In genomic region chr21:31872452-31873274, GRCh38 we compare ENCODE assay signal across 8 cellular contexts. TPM values are rescaled to one million over a fixed set of nuclear protein-coding genes. Genes with fewer than 3 reads are reported as not detected.
DNase-seq lines count a peak whose midpoint lies in the region; ATAC-seq and TF ChIP-seq lines count a peak whose summit lies in the region.

TSS of gene HUNK (plus strand) at chr21:31873020. CDS start at chr21:31873675, 655 bp downstream.

- ATAC-seq in HG03196 (IDR thresholded peaks at IDR 0.05; ENCODE audit: unreplicated experiment) = no peak
- ATAC-seq in HG02588 (IDR thresholded peaks at IDR 0.05; ENCODE audit: unreplicated experiment) = no peak

- DNase-seq in 8988T = peak; percentile 66
- DNase-seq in NCI-H510A (lab: John Stamatoyannopoulos, UW) = peak; percentile 84
- peak; percentile 31 for DNase-seq in astrocyte of the spinal cord (ENCODE audit: low read depth, low spot score)
- DNase-seq in iPS-NIHi11 (ENCODE audit: low spot score) = peak; percentile 76

- TF ChIP-seq CTCF in astrocyte of the spinal cord (IDR thresholded peaks at IDR 0.05; ENCODE audit: low read depth, low read length) = peak; percentile 11

- peak within 1 kb of the TSS; percentile 73 for H3K4me2 ChIP-seq in skeletal muscle satellite cell (ENCODE audit: low read length)

- in situ Hi-C loops in astrocyte of the spinal cord (cut with HindIII; ENCODE audit: low sequenced_read_pairs) = no loop called here

- peak within 1 kb of the TSS; percentile 30 for H3K9ac ChIP-seq in skeletal muscle satellite cell (ENCODE audit: low read depth, low read length)

- H3K4me1 ChIP-seq in skeletal muscle satellite cell (ENCODE audit: control insufficient read depth, insufficient read depth, low read length) = no peaks in the 10 kb centered on the region

- peaks cover 74% of the 10 kb centered on the region for H3K27me3 ChIP-seq in skeletal muscle satellite cell (ENCODE audit: control insufficient read depth, insufficient read depth, low read length)

- H3K36me3 ChIP-seq in skeletal muscle satellite cell (ENCODE audit: insufficient read depth, low read length) = no peaks in the 10 kb centered on the region

- H3K4me3 ChIP-seq in GM08714 (ENCODE audit: low read length) (peak within 1 kb of the TSS; percentile 42), astrocyte of the spinal cord (ENCODE audit: low read depth, low read length) (peak within 1 kb of the TSS; percentile 39), skeletal muscle satellite cell (ENCODE audit: low read length) (peak within 1 kb of the TSS; percentile 65)

- H3K9me3 ChIP-seq in skeletal muscle satellite cell (replicated peaks; ENCODE audit: low read length) = no peaks in the 10 kb centered on the region

RNA-seq across cellular contexts. Expression of gene HUNK, which starts in this region (rescaled TPM):
- under 0.01 TPM in 1 of 2 replicates, not detected in the other for total RNA-seq in skeletal muscle satellite cell (2012; rRNA removed)

Comparison
In these comparisons a context has a peak if more than half of its experiments do, and no peak if none do; other contexts are left out.
1. DNase-seq: peak in every context shown above with its lines; median percentile 84 in NCI-H510A; 76 in iPS-NIHi11; 66 in 8988T; 31 in astrocyte of the spinal cord.